Comparison of ENCODE assay signal across 14 cellular contexts in the genomic region with DNA sequence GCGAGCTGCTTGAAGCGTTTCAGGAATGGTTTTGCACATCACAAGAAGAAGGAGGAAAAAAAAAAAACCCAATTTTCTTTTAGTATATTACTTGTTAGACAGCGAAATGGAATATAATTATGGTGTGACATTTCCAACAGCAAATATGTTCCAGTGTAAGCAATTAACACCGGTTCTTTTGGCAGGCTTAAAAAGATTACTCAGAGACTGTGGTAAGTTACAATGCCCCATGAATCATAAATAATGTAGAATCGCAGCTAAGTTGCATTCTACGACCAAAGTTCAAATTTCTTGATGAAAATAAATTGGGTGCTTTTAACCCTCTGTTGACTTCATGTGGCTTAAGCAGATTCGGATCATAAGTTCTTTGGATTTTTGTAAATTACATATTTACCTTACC.
A peak's percentile ranks its signal among the peaks of the same experiment; 100 is the strongest.
DNase-seq lines count a peak whose midpoint lies in the region; ATAC-seq and TF ChIP-seq lines count a peak whose summit lies in the region.
"Had no signal": no experiment of that assay in that cellular context is flagged by ENCODE, and none has a peak within 500 bp of the region (broad histone marks: within the 10 kb centered on the region; RNA-seq: fewer than 3 reads in every experiment).

No MANE protein-coding gene starts in this region.

- no peak for ATAC-seq in activated T-helper 17 cell treated with anti-CD3 and anti-CD28 coated beads, Interleukin-2, amount 50 U/mL, for 72 hours (replicated peaks)
- ATAC-seq in left colon = peak; percentile 39
- ATAC-seq: A549 had no signal

- no peak for TF ChIP-seq CTCF in tibial nerve (IDR thresholded peaks at IDR 0.05)
- TF ChIP-seq CTCF in thyroid gland (IDR thresholded peaks at IDR 0.05) = no peak

- no peak overlapping the region for H3K4me3 Mint-ChIP-seq in activated CD4-positive, alpha-beta T cell treated with anti-CD3 and anti-CD28 coated beads, Interleukin-2, amount 10 ng/mL, durations not matched to agents 7 days and 5 days
- no peak overlapping the region for H3K4me3 Mint-ChIP-seq in activated T-helper 17 cell treated with anti-CD3 and anti-CD28 coated beads, Interleukin-2, amount 50 U/mL, for 72 hours
- H3K4me3 Mint-ChIP-seq: dendritic cell treated with granulocyte-macrophage colony-stimulating factor and Interleukin-4, amounts not matched to agents 40 ng/mL and 50 ng/mL, for 4 days had no signal

- H3K9me3 ChIP-seq in tibial nerve (no peaks in the 10 kb centered on the region), thyroid gland (no peaks in the 10 kb centered on the region)
- H3K9me3 ChIP-seq: A549, testis had no signal

- CTCF ChIA-PET in activated CD4-positive, alpha-beta T cell treated with anti-CD3 and anti-CD28 coated beads, Interleukin-2, amount 10 ng/mL, durations not matched to agents 7 days and 5 days (lab: Charles Lee) = no interaction called here

- H3K4me1 Mint-ChIP-seq in activated CD4-positive, alpha-beta T cell treated with anti-CD3 and anti-CD28 coated beads, Interleukin-2, amount 10 ng/mL, durations not matched to agents 7 days and 5 days = peaks cover 39% of the 10 kb centered on the region
- peaks cover 10% of the 10 kb centered on the region for H3K4me1 Mint-ChIP-seq in activated T-helper 17 cell treated with anti-CD3 and anti-CD28 coated beads, Interleukin-2, amount 50 U/mL, for 72 hours

- H3K27ac ChIP-seq in tibial nerve = peak overlapping the region in 2 of 4 donors; percentile 55 to 57
- H3K27ac ChIP-seq in thyroid gland = no peak overlapping the region
- H3K27ac ChIP-seq: A549 had no signal

- no peaks in the 10 kb centered on the region for H3K27me3 Mint-ChIP-seq in activated CD4-positive, alpha-beta T cell treated with anti-CD3 and anti-CD28 coated beads, Interleukin-2, amount 10 ng/mL, durations not matched to agents 7 days and 5 days
- no peaks in the 10 kb centered on the region for H3K27me3 Mint-ChIP-seq in activated T-helper 17 cell treated with anti-CD3 and anti-CD28 coated beads, Interleukin-2, amount 50 U/mL, for 72 hours
- H3K27me3 Mint-ChIP-seq: dendritic cell treated with granulocyte-macrophage colony-stimulating factor and Interleukin-4, amounts not matched to agents 40 ng/mL and 50 ng/mL, for 4 days had no signal

- no peak for DNase-seq in activated CD4-positive, alpha-beta T cell treated with anti-CD3 and anti-CD28 coated beads, Interleukin-2, amount 10 ng/mL, durations not matched to agents 7 days and 5 days
- DNase-seq in activated CD4-positive, alpha-beta T cell treated with anti-CD3 and anti-CD28 coated beads, Interleukin-2, amount 50 U/mL, for 48 hours = no peak
- no peak for DNase-seq in left colon
- peak; percentile 43 for DNase-seq in superior temporal gyrus (ENCODE audit: extremely low spot score)
- DNase-seq in SIG-M5 treated with dmso at 0.1 percent for 504 hours (lab: John Stamatoyannopoulos, UW; ENCODE audit: unreplicated experiment) = no peak
- no peak for DNase-seq in tibial nerve (ENCODE audit: low spot score in 2 of 2)
- DNase-seq in thyroid gland = no peak
- DNase-seq: activated CD4-positive, alpha-beta T cell treated with anti-CD3 and anti-CD28 coated beads, Interleukin-2, amount 50 U/mL, for 1 hour; DMS53 had no signal

- POLR2A ChIA-PET in activated CD4-positive, alpha-beta T cell treated with anti-CD3 and anti-CD28 coated beads, Interleukin-2, amount 10 ng/mL, durations not matched to agents 7 days and 5 days (lab: Charles Lee) = no interaction called here

- H3K27ac Mint-ChIP-seq in activated CD4-positive, alpha-beta T cell treated with anti-CD3 and anti-CD28 coated beads, Interleukin-2, amount 10 ng/mL, durations not matched to agents 7 days and 5 days = peak overlapping the region; percentile 11
- H3K27ac Mint-ChIP-seq in activated T-helper 17 cell treated with anti-CD3 and anti-CD28 coated beads, Interleukin-2, amount 50 U/mL, for 72 hours = peak overlapping the region; percentile 60
- H3K27ac Mint-ChIP-seq: dendritic cell treated with granulocyte-macrophage colony-stimulating factor and Interleukin-4, amounts not matched to agents 40 ng/mL and 50 ng/mL, for 4 days had no signal

- peaks cover 2% of the 10 kb centered on the region for H3K9me3 Mint-ChIP-seq in activated CD4-positive, alpha-beta T cell treated with anti-CD3 and anti-CD28 coated beads, Interleukin-2, amount 10 ng/mL, durations not matched to agents 7 days and 5 days
- H3K9me3 Mint-ChIP-seq in activated T-helper 17 cell treated with anti-CD3 and anti-CD28 coated beads, Interleukin-2, amount 50 U/mL, for 72 hours = no peaks in the 10 kb centered on the region
- H3K9me3 Mint-ChIP-seq: dendritic cell treated with granulocyte-macrophage colony-stimulating factor and Interleukin-4, amounts not matched to agents 40 ng/mL and 50 ng/mL, for 4 days had no signal

- peaks cover 43% of the 10 kb centered on the region for H3K36me3 Mint-ChIP-seq in activated CD4-positive, alpha-beta T cell treated with anti-CD3 and anti-CD28 coated beads, Interleukin-2, amount 10 ng/mL, durations not matched to agents 7 days and 5 days (ENCODE audit: low read depth)
- peaks cover 10% of the 10 kb centered on the region for H3K36me3 Mint-ChIP-seq in activated T-helper 17 cell treated with anti-CD3 and anti-CD28 coated beads, Interleukin-2, amount 50 U/mL, for 72 hours (ENCODE audit: low read depth)

- peaks cover 0 to 5% (median 0%) of the 10 kb centered on the region in 3 donors for H3K36me3 ChIP-seq in tibial nerve
- no peaks in the 10 kb centered on the region for H3K36me3 ChIP-seq in thyroid gland

- peaks cover 0 to 26% (median 10%) of the 10 kb centered on the region in 4 donors for H3K4me1 ChIP-seq in tibial nerve
- H3K4me1 ChIP-seq in thyroid gland = no peaks in the 10 kb centered on the region
- H3K4me1 ChIP-seq: A549 had no signal

- intact Hi-C loops in left colon (cut with DNase I, micrococcal nuclease) (no loop called here), thyroid gland (cut with DNase I) (no loop called here)

- TF ChIP-seq EP300 in tibial nerve (IDR thresholded peaks at IDR 0.05) = no peak

- H3K27me3 ChIP-seq in tibial nerve (no peaks in the 10 kb centered on the region), thyroid gland (no peaks in the 10 kb centered on the region)
- H3K27me3 ChIP-seq: testis had no signal

- H3K4me3 ChIP-seq in tibial nerve (no peak overlapping the region), thyroid gland (replicated peaks in 1 of 3) (no peak overlapping the region)
- H3K4me3 ChIP-seq: A549, lung, testis had no signal

- 31 to 34% methylated on average over 7 of the region's 7 CpGs for WGBS in tibial nerve, 2 donors
- 73 to 81% methylated on average over 7 of the region's 7 CpGs for whole genome bisulfite sequencing in thyroid gland, 2 donors

- no peak for TF ChIP-seq POLR2A in tibial nerve (IDR thresholded peaks at IDR 0.05)
- TF ChIP-seq POLR2A in thyroid gland (IDR thresholded peaks at IDR 0.05) = no peak
